ENCODE assay signal across 11 cellular contexts in genomic region chr9:99109522-99109921, GRCh38. TPM values are rescaled to one million over a fixed set of nuclear protein-coding genes. Genes with fewer than 3 reads are reported as not detected.
A peak's percentile ranks its signal among the peaks of the same experiment; 100 is the strongest.
DNase-seq lines count a peak whose midpoint lies in the region; ATAC-seq and TF ChIP-seq lines count a peak whose summit lies in the region.
"Had no signal": no experiment of that assay in that cellular context is flagged by ENCODE, and none has a peak within 500 bp of the region (broad histone marks: within the 10 kb centered on the region; RNA-seq: fewer than 3 reads in every experiment).

No MANE protein-coding gene starts in this region.

- peaks cover 10% of the 10 kb centered on the region for H3F3A ChIP-seq in Loucy (ENCODE audit: low read depth)

- H3K9me2 ChIP-seq in Loucy (replicated peaks; ENCODE audit: low read depth, low read length) = no peaks in the 10 kb centered on the region

- H3K4me3 ChIP-seq in BLaER1 treated with 17β-estradiol and CSF1 and Interleukin-3, amounts not matched to agents 10 nM and 100 nM = peak overlapping the region in 7 of 10 experiments; percentile 1 to 95 (median 91); a peak in 8 of 20 replicates
- H3K4me3 ChIP-seq in Loucy (ENCODE audit: low read length, poor library complexity, severe bottlenecking) = peak overlapping the region; percentile 85

- peak overlapping the region; percentile 57 to 99 (median 96); a peak in 20 of 22 replicates for H3K27ac ChIP-seq in BLaER1 treated with 17β-estradiol and CSF1 and Interleukin-3, amounts not matched to agents 10 nM and 100 nM

- no peaks in the 10 kb centered on the region for H3K27me3 Mint-ChIP-seq in naive B cell
- H3K27me3 Mint-ChIP-seq: activated CD4-positive, alpha-beta T cell treated with anti-CD3 and anti-CD28 coated beads, Interleukin-2, amount 10 ng/mL, durations not matched to agents 7 days and 5 days had no signal

- no peak for ATAC-seq in naive B cell (ENCODE audit: low read depth in 2 of 2)
- no peak for ATAC-seq in HG02571 (IDR thresholded peaks at IDR 0.05; ENCODE audit: unreplicated experiment)

- H3K4me1 ChIP-seq in BLaER1 treated with 17β-estradiol and CSF1 and Interleukin-3, amounts not matched to agents 10 nM and 100 nM = peaks cover 54 to 85% (median 75%) of the 10 kb centered on the region in 10 experiments
- H3K4me1 ChIP-seq in Loucy (ENCODE audit: insufficient read depth, low read length, poor library complexity, severe bottlenecking) = peaks cover 85% of the 10 kb centered on the region

- H3K27ac Mint-ChIP-seq in naive B cell = peak overlapping the region in 5 of 6 donors; percentile 21 to 85 (median 68)
- H3K27ac Mint-ChIP-seq: activated CD4-positive, alpha-beta T cell treated with anti-CD3 and anti-CD28 coated beads, Interleukin-2, amount 10 ng/mL, durations not matched to agents 7 days and 5 days; brain had no signal

- no peak overlapping the region for H2AFZ ChIP-seq in Loucy (ENCODE audit: low read length)

- H3K36me3 Mint-ChIP-seq in naive B cell = no peaks in the 10 kb centered on the region

- peaks cover 25 to 91% (median 50%) of the 10 kb centered on the region in 11 experiments; a peak in 21 of 22 replicates for H4K20me1 ChIP-seq in BLaER1 treated with 17β-estradiol and CSF1 and Interleukin-3, amounts not matched to agents 10 nM and 100 nM
- peaks cover 88% of the 10 kb centered on the region for H4K20me1 ChIP-seq in Loucy (ENCODE audit: insufficient read depth, low read length, poor library complexity, severe bottlenecking)

- H3K79me2 ChIP-seq in Loucy (ENCODE audit: insufficient read depth, low read length) = peaks cover 92% of the 10 kb centered on the region

- peaks cover 0 to 44% (median 11%) of the 10 kb centered on the region in 11 experiments; a peak in 9 of 22 replicates for H3K36me3 ChIP-seq in BLaER1 treated with 17β-estradiol and CSF1 and Interleukin-3, amounts not matched to agents 10 nM and 100 nM
- no peaks in the 10 kb centered on the region for H3K36me3 ChIP-seq in Loucy (ENCODE audit: insufficient read depth, low read length)

- H3K9me3 ChIP-seq in BLaER1 treated with 17β-estradiol and CSF1 and Interleukin-3, amounts not matched to agents 10 nM and 100 nM (replicated peaks in 1 of 11) = no peaks in the 10 kb centered on the region; a peak in 1 of 22 replicates
- no peaks in the 10 kb centered on the region for H3K9me3 ChIP-seq in Loucy (ENCODE audit: insufficient read depth, low read depth, low read length)

- H3K27me3 ChIP-seq in BLaER1 treated with 17β-estradiol and CSF1 and Interleukin-3, amounts not matched to agents 10 nM and 100 nM = peaks cover 0 to 20% (median 4%) of the 10 kb centered on the region in 11 experiments; a peak in 10 of 22 replicates
- no peaks in the 10 kb centered on the region for H3K27me3 ChIP-seq in Loucy (ENCODE audit: insufficient read depth, low read length, poor library complexity, severe bottlenecking)

- H3K4me3 Mint-ChIP-seq in naive B cell = peak overlapping the region in 1 of 8 donors; percentile 4
- H3K4me3 Mint-ChIP-seq: activated CD4-positive, alpha-beta T cell treated with anti-CD3 and anti-CD28 coated beads, Interleukin-2, amount 10 ng/mL, durations not matched to agents 7 days and 5 days had no signal

- peak overlapping the region; percentile 30 to 98 (median 89) for H3K4me2 ChIP-seq in BLaER1 treated with 17β-estradiol and CSF1 and Interleukin-3, amounts not matched to agents 10 nM and 100 nM
- H3K4me2 ChIP-seq in Loucy (ENCODE audit: low read depth, low read length, poor library complexity, severe bottlenecking) = peak overlapping the region; percentile 93

- TF ChIP-seq CTCF in Loucy (conservative IDR thresholded peaks at IDR 0.05; ENCODE audit: low read length) = no peak

- H3K9ac ChIP-seq in BLaER1 treated with 17β-estradiol and CSF1 and Interleukin-3, amounts not matched to agents 10 nM and 100 nM = peak overlapping the region in 7 of 11 experiments; percentile 35 to 99 (median 99); a peak in 11 of 22 replicates
- no peak overlapping the region for H3K9ac ChIP-seq in Loucy (ENCODE audit: low read depth, low read length, poor library complexity, severe bottlenecking)

- H3K9me3 Mint-ChIP-seq in naive B cell = no peaks in the 10 kb centered on the region

- peak; percentile 93 for DNase-seq in amniotic epithelial cell (ENCODE audit: low read depth)
- peak; percentile 39 for DNase-seq in naive B cell
- DNase-seq in DMS79 treated with DMSO at 0.1 percent for 48 hours (lab: John Stamatoyannopoulos, UW) = no peak
- DNase-seq in hippocampal formation (lab: John Stamatoyannopoulos, UW) = no peak
- no peak for DNase-seq in mesenteric fat pad (ENCODE audit: low spot score)
- DNase-seq: activated CD4-positive, alpha-beta T cell treated with anti-CD3 and anti-CD28 coated beads, Interleukin-2, amount 10 ng/mL, durations not matched to agents 7 days and 5 days; DMS53 had no signal

- peaks cover 54 to 69% (median 61%) of the 10 kb centered on the region in 3 donors for H3K4me1 Mint-ChIP-seq in naive B cell

RNA-seq across cellular contexts. Expression of gene TGFBR1, which starts 4.6 kb away (rescaled TPM):
- polyA plus RNA-seq in naive B cell (ENCODE audit: low read depth in 6 of 6) = 10 to 100 TPM in 4 of 6 donors, 1 to 10 TPM in 2; 6.6 to 14.6 (median 11.3) TPM
- 56.2 TPM for total RNA-seq in mesenteric fat pad

Comparison
In these comparisons a context has a peak if more than half of its experiments do, and no peak if none do; other contexts are left out.
1. DNase-seq: peak in amniotic epithelial cell (single experiment) and naive B cell (single experiment); none in DMS79 treated with DMSO at 0.1 percent for 48 hours (single experiment), hippocampal formation (0 of 2) and mesenteric fat pad (single experiment).